8 cellular contexts compared by ENCODE assay signal in the genomic region with DNA sequence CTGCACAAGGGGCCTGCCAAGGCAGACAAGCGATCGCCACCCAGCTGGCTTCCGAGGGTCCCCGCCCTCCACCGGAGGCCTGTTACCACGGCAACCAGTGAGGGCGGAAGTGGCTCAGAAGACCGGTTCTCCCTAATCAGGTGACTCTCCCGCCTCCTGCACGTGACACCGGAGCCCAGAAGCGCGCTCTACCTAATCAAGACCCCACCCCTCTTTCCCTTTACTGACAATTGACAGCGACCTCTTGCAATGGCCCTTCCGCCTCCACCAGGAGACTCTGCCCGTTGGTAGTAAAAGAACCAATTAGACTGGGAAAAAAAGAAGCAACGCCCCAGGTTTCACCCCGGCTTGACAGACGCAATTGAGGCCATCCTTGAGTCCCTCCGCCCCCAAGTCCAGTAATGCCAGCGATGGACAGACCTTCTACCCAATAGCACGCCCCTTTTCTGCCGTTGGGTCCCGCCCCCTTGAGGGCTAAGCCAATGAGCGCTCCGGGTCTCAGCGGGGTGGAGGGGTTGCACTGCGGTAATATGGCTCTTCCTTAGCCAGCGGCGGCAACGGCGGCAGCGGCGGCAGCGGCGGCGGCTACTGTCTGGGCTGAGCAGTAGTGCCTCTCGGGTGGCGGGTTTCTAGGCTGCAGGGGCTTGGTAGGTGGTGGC. TPM values are rescaled to one million over a fixed set of nuclear protein-coding genes. Genes with fewer than 3 reads are reported as not detected.
DNase-seq lines count a peak whose midpoint lies in the region; ATAC-seq lines count a peak whose summit lies in the region.

Gene UVRAG (plus strand): TSS at position 525 of the 659 bp plus-strand sequence. CDS start 198 bp downstream, outside the sequence.

- H3K36me3 Mint-ChIP-seq in activated naive CD4-positive, alpha-beta T cell treated with anti-CD3 and anti-CD28 coated beads, Interleukin-2, amount 50 U/mL, for 72 hours: peaks cover 0 to 5% of the 10 kb centered on the region in 2 donors

- ATAC-seq in HG02610 (IDR thresholded peaks at IDR 0.05; ENCODE audit: unreplicated experiment): peak; percentile 73
- ATAC-seq in activated naive CD4-positive, alpha-beta T cell treated with anti-CD3 and anti-CD28 coated beads, Interleukin-2, amount 50 U/mL, for 72 hours: peak; percentile 91 to 94

- DNase-seq in NCI-H1092 treated with DMSO at 0.1 percent for 48 hours (lab: John Stamatoyannopoulos, UW) (peak; percentile 100), SKM-1 (lab: John Stamatoyannopoulos, UW; ENCODE audit: unreplicated experiment) (peak; percentile 100), glomerular endothelial cell (ENCODE audit: extremely low read depth, low read depth, low spot score) (peak; percentile 98), occipital lobe (lab: John Stamatoyannopoulos, UW) (peak; percentile 100)
- DNase-seq in activated naive CD4-positive, alpha-beta T cell treated with anti-CD3 and anti-CD28 coated beads, Interleukin-2, amount 50 U/mL, for 72 hours (ENCODE audit: low spot score in 2 of 2): peak; percentile 98 to 99

- H3K9me3 Mint-ChIP-seq in activated naive CD4-positive, alpha-beta T cell treated with anti-CD3 and anti-CD28 coated beads, Interleukin-2, amount 50 U/mL, for 72 hours: no peaks in the 10 kb centered on the region

- peak within 1 kb of the TSS; percentile 89 for H3K27ac ChIP-seq in temporal lobe (ENCODE audit: low read depth, low read length)

- peak within 1 kb of the TSS; percentile 98 for H3K4me3 ChIP-seq in GM08714 (ENCODE audit: low read length)

- H3K27ac Mint-ChIP-seq in activated naive CD4-positive, alpha-beta T cell treated with anti-CD3 and anti-CD28 coated beads, Interleukin-2, amount 50 U/mL, for 72 hours: peak within 1 kb of the TSS in 1 of 2 donors; percentile 95

RNA-seq across cellular contexts. Expression of gene UVRAG, which starts in this region (rescaled TPM):
- total RNA-seq in activated naive CD4-positive, alpha-beta T cell treated with anti-CD3 and anti-CD28 coated beads, Interleukin-2, amount 50 U/mL, for 72 hours: 10 to 100 TPM; 19.9 to 22.4 TPM
- total RNA-seq in glomerular endothelial cell: 32.1 and 44.7 TPM in 2 replicates
- total RNA-seq in occipital lobe: 38.1 TPM
- total RNA-seq in temporal lobe: 27.0 TPM

Comparison
In these comparisons a context has a peak if more than half of its experiments do, and no peak if none do; other contexts are left out.
1. Peak in every context shown above with its lines: DNase-seq, ATAC-seq, H3K4me3 ChIP-seq and H3K27ac ChIP-seq.